In the genomic region with DNA sequence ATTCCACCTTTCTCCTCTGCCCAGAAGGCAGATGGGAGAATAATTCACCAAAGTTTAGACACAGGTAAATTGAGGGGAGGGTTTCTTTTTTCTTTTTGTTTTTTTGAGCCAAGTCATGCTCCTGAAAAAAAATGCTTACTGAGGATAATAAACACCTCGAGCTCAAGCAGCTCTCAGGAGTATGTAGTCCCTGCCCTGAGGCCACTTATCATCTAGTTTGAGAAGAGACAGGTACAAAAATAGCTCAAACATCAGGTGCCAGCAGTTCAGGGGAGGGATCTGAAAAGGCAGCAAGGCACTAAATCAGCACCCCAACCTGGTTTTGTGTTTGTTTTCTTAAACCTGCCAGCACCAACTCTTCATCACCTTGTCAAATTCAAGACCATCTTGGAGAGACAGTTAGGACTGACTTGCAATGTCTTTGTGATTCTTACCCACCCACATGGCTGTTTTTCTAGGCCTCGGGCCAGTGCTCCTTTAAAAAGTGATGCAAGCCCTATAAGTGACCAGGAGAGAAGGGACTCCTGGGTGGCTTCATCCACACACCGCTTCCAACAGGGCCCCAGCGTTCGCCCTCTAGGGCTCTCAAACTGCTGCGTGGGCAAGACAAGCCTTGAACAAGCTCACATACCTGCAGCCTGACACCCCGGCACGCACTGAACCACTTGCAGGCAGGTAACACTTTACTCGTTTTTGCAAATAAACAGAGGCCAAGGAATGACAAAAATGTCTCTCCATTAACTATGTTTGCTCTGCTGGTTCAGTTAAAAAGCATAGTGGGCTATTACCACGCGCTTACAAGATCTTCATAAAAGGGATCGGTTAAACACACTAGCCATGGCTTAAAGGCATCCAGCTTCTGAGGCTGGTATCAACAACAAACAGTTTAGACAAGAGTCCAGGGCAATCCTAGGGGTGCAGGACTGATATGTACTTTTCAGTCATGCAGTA, we compare ENCODE assay signal across 18 cellular contexts. TPM values are rescaled to one million over a fixed set of nuclear protein-coding genes. Genes with fewer than 3 reads are reported as not detected.
DNase-seq lines count a peak whose midpoint lies in the region; ATAC-seq, FAIRE-seq and TF ChIP-seq lines count a peak whose summit lies in the region.
"Had no signal": no experiment of that assay in that cellular context is flagged by ENCODE, and none has a peak within 500 bp of the region (broad histone marks: within the 10 kb centered on the region; RNA-seq: fewer than 3 reads in every experiment).

No MANE protein-coding gene starts in this region.

- H3K27ac ChIP-seq in astrocyte (ENCODE audit: low read depth, low read length) (peak overlapping the region; percentile 9), iPS-20b (ENCODE audit: low read length) (peak overlapping the region; percentile 13)
- H3K27ac ChIP-seq: WERI-Rb-1 had no signal

- H3K4me1 Mint-ChIP-seq in astrocyte (ENCODE audit: low read depth, unreplicated experiment), result peaks cover 72% of the 10 kb centered on the region
- H3K4me1 Mint-ChIP-seq: B cell; stimulated activated naive B cell treated with anti-CD40 and anti-IgM and Interleukin-4, amounts not matched to agents 10 μg/mL and 1 μg/mL and 100 μg/mL, for 72 hours had no signal

- H3K27me3 Mint-ChIP-seq in astrocyte (ENCODE audit: low read depth, unreplicated experiment), result no peaks in the 10 kb centered on the region

- no peak overlapping the region for H3K4me3 ChIP-seq in astrocyte (ENCODE audit: insufficient read depth, low read depth, low read length)
- H3K4me3 ChIP-seq in iPS-20b (ENCODE audit: low read length), result no peak overlapping the region

- peaks cover 47% of the 10 kb centered on the region for H3K36me3 Mint-ChIP-seq in astrocyte (ENCODE audit: low read depth, unreplicated experiment)
- H3K36me3 Mint-ChIP-seq: stimulated activated naive B cell treated with anti-CD40 and anti-IgM and Interleukin-4, amounts not matched to agents 10 μg/mL and 1 μg/mL and 100 μg/mL, for 72 hours had no signal

- no peak overlapping the region for H3K4me3 Mint-ChIP-seq in astrocyte (ENCODE audit: unreplicated experiment)
- H3K4me3 Mint-ChIP-seq: B cell; IgD-negative memory B cell; stimulated activated naive B cell treated with anti-CD40 and anti-IgM and Interleukin-4, amounts not matched to agents 10 μg/mL and 1 μg/mL and 100 μg/mL, for 72 hours had no signal

- no peak for TF ChIP-seq CTCF in astrocyte (IDR thresholded peaks at IDR 0.05; ENCODE audit: insufficient read depth, low read depth, low read length)

- peak overlapping the region; percentile 65 for H3K27ac Mint-ChIP-seq in astrocyte (ENCODE audit: unreplicated experiment)
- H3K27ac Mint-ChIP-seq: B cell; IgD-negative memory B cell; stimulated activated naive B cell treated with anti-CD40 and anti-IgM and Interleukin-4, amounts not matched to agents 10 μg/mL and 1 μg/mL and 100 μg/mL, for 72 hours had no signal

- peaks cover 48% of the 10 kb centered on the region for H3K36me3 ChIP-seq in astrocyte (ENCODE audit: insufficient read depth, low read length)
- peaks cover 91% of the 10 kb centered on the region for H3K36me3 ChIP-seq in iPS-20b (ENCODE audit: insufficient read depth, low read depth, low read length)
- H3K36me3 ChIP-seq: WERI-Rb-1 had no signal

- H3K9me3 ChIP-seq in astrocyte (ENCODE audit: insufficient read depth, low read depth, low read length) (no peaks in the 10 kb centered on the region), iPS-20b (ENCODE audit: insufficient read depth, low read depth, low read length) (no peaks in the 10 kb centered on the region)

- peaks cover 85% of the 10 kb centered on the region for H3K79me2 ChIP-seq in astrocyte (ENCODE audit: insufficient read depth, low read length)

- DNase-seq in ELF-1 (ENCODE audit: low read depth, low spot score) (peak; percentile 67), astrocyte (ENCODE audit: low read depth) (no peak), renal cortical epithelial cell (ENCODE audit: low read depth) (peak; percentile 84), AML-193 (lab: John Stamatoyannopoulos, UW) (no peak), NCI-H2171 (lab: John Stamatoyannopoulos, UW) (no peak)
- DNase-seq: HCEC 1CT; NCI-H1436 treated with DMSO at 0.1 percent for 48 hours; stimulated activated CD4-positive, alpha-beta T cell treated with anti-CD3 and anti-CD28 coated beads, Interleukin-2, amount 100 ng/mL, for 48 hours; stimulated activated naive B cell treated with anti-CD40 and anti-IgM and Interleukin-4, amounts not matched to agents 10 μg/mL and 1 μg/mL and 100 μg/mL, for 72 hours; WERI-Rb-1 had no signal

- no peak overlapping the region for H3K4me2 ChIP-seq in astrocyte (ENCODE audit: low read length)

- no peak overlapping the region for H3K9ac ChIP-seq in astrocyte (ENCODE audit: low read length)
- no peak overlapping the region; the same call in 1 of the 2 replicates for H3K9ac ChIP-seq in iPS-20b (ENCODE audit: low read depth, low read length)

- H4K20me1 ChIP-seq in astrocyte (ENCODE audit: insufficient read depth, low read length), result peaks cover 62% of the 10 kb centered on the region

- ATAC-seq in HG02870 (IDR thresholded peaks at IDR 0.05; ENCODE audit: unreplicated experiment) (no peak), HG02623 (IDR thresholded peaks at IDR 0.05; ENCODE audit: unreplicated experiment) (no peak)
- ATAC-seq: SK-N-SH treated with all-trans-retinoic acid at 6 μM for 48 hours; stimulated activated naive B cell treated with anti-CD40 and anti-IgM and Interleukin-4, amounts not matched to agents 10 μg/mL and 1 μg/mL and 100 μg/mL, for 72 hours had no signal

- no peak for FAIRE-seq in astrocyte (lab: Jason Lieb, UNC)
- FAIRE-seq: frontal cortex, G401.6 had no signal

- H3K4me1 ChIP-seq in astrocyte (ENCODE audit: insufficient read depth, low read length) (peaks cover 17% of the 10 kb centered on the region), iPS-20b (ENCODE audit: insufficient read depth, low read length) (peaks cover 58% of the 10 kb centered on the region)

- H3K9me3 Mint-ChIP-seq in astrocyte (ENCODE audit: unreplicated experiment), result no peaks in the 10 kb centered on the region

- no peak overlapping the region for H2AFZ ChIP-seq in astrocyte (ENCODE audit: low read depth, low read length)

- H3K27me3 ChIP-seq in astrocyte (ENCODE audit: insufficient read depth, low read length) (no peaks in the 10 kb centered on the region), iPS-20b (ENCODE audit: insufficient read depth, low read length) (no peaks in the 10 kb centered on the region)

RNA-seq across cellular contexts. Expression of a gene that starts 13.9 kb away (rescaled TPM):
- total RNA-seq in astrocyte, result 278 and 380 TPM in 2 replicates
- total RNA-seq in renal cortical epithelial cell, result 51.0 and 53.3 TPM in 2 replicates
- total RNA-seq: B cell had no signal

Comparison
In these comparisons a context has a peak if more than half of its experiments do, and no peak if none do; other contexts are left out.
1. DNase-seq: peak in ELF-1 (single experiment) and renal cortical epithelial cell (single experiment); none in astrocyte (single experiment), AML-193 (0 of 2) and NCI-H2171 (single experiment).